Comparison of ENCODE assay signal across 8 cellular contexts in genomic region chr18:55321268-55322175, GRCh38.
A peak's percentile ranks its signal among the peaks of the same experiment; 100 is the strongest.
DNase-seq lines count a peak whose midpoint lies in the region; ATAC-seq and TF ChIP-seq lines count a peak whose summit lies in the region.

No MANE protein-coding gene starts in this region.

- H3K27ac ChIP-seq in SK-N-MC: peak overlapping the region; percentile 87

- ATAC-seq in GM21786 (IDR thresholded peaks at IDR 0.05; ENCODE audit: unreplicated experiment) (peak; percentile 67), left lobe of liver (peak; percentile 80)

- H3K4me3 ChIP-seq in GM12864 (ENCODE audit: low read depth, low read length) (peak overlapping the region; percentile 93), SK-N-MC (peak overlapping the region; percentile 85)

- TF ChIP-seq CTCF in GM12864 (IDR thresholded peaks at IDR 0.05; ENCODE audit: low read depth, low read length, missing control alignments): no peak

- H3K9ac ChIP-seq in SK-N-MC (ENCODE audit: insufficient read length): peak overlapping the region; percentile 79

- H3K36me3 ChIP-seq in SK-N-MC (ENCODE audit: insufficient read depth, low read length): no peaks in the 10 kb centered on the region

- H3K9me3 ChIP-seq in SK-N-MC (ENCODE audit: low read depth, low read length): no peaks in the 10 kb centered on the region

- DNase-seq in GM12864 (ENCODE audit: low read depth) (peak; percentile 82), KG1 (lab: John Stamatoyannopoulos, UW) (peak; percentile 30), SK-N-MC (ENCODE audit: low read depth, low spot score) (no peak), dedifferentiated amniotic fluid mesenchymal stem cell (ENCODE audit: extremely low spot score) (peak; percentile 90), left lobe of liver (ENCODE audit: low spot score) (peak; percentile 70)
- peak; percentile 19 for DNase-seq in stimulated activated CD4-positive, alpha-beta T cell treated with anti-CD3 and anti-CD28 coated beads, Interleukin-4, amount 100 ng/mL, for 1 hour
- no peak for DNase-seq in activated effector memory CD4-positive, alpha-beta T cell treated with Interleukin-2 at 50 U/mL for 16 hours

Comparison
In these comparisons a context has a peak if more than half of its experiments do, and no peak if none do; other contexts are left out.
1. DNase-seq: peak in GM12864 (single experiment), KG1 (single experiment), dedifferentiated amniotic fluid mesenchymal stem cell (single experiment), left lobe of liver (single experiment) and stimulated activated CD4-positive, alpha-beta T cell treated with anti-CD3 and anti-CD28 coated beads, Interleukin-4, amount 100 ng/mL, for 1 hour (single experiment); none in SK-N-MC (single experiment) and activated effector memory CD4-positive, alpha-beta T cell treated with Interleukin-2 at 50 U/mL for 16 hours (single experiment).